ENCODE assay signal across 1 cellular context in genomic region chr6:42451146-42451594, GRCh38.
A peak's percentile ranks its signal among the peaks of the same experiment; 100 is the strongest.
TF ChIP-seq lines count a peak whose summit lies in the region.

No MANE protein-coding gene starts in this region.

TF ChIP-seq in HEK293, 187 proteins besides CTCF, POLR2A, EP300 and RAD21 (continued from another document):
- TF ChIP-seq, protein P1, sequence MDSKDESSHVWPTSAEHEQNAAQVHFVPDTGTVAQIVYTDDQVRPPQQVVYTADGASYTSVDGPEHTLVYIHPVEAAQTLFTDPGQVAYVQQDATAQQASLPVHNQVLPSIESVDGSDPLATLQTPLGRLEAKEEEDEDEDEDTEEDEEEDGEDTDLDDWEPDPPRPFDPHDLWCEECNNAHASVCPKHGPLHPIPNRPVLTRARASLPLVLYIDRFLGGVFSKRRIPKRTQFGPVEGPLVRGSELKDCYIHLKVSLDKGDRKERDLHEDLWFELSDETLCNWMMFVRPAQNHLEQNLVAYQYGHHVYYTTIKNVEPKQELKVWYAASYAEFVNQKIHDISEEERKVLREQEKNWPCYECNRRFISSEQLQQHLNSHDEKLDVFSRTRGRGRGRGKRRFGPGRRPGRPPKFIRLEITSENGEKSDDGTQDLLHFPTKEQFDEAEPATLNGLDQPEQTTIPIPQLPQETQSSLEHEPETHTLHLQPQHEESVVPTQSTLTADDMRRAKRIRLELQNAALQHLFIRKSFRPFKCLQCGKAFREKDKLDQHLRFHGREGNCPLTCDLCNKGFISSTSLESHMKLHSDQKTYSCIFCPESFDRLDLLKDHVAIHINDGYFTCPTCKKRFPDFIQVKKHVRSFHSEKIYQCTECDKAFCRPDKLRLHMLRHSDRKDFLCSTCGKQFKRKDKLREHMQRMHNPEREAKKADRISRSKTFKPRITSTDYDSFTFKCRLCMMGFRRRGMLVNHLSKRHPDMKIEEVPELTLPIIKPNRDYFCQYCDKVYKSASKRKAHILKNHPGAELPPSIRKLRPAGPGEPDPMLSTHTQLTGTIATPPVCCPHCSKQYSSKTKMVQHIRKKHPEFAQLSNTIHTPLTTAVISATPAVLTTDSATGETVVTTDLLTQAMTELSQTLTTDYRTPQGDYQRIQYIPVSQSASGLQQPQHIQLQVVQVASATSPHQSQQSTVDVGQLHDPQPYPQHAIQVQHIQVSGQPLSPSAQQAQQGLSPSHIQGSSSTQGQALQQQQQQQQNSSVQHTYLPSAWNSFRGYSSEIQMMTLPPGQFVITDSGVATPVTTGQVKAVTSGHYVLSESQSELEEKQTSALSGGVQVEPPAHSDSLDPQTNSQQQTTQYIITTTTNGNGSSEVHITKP (tag by site-specific recombination; IDR thresholded peaks at IDR 0.05): peak; percentile 78
- TF ChIP-seq ZNF324 (tag by site-specific recombination; IDR thresholded peaks at IDR 0.05) (peak; percentile 42; the same call in 1 of the 2 replicates), FEZF1 (tag by site-specific recombination; IDR thresholded peaks at IDR 0.05) (no peak), ZNF354C (tag by site-specific recombination; IDR thresholded peaks at IDR 0.05; ENCODE audit: borderline replicate concordance, low read depth) (no peak), ZNF776 (tag by site-specific recombination; IDR thresholded peaks at IDR 0.05; ENCODE audit: borderline replicate concordance) (no peak), ZIC2 (tag by site-specific recombination; IDR thresholded peaks at IDR 0.05) (peak; percentile 80), ZFHX2 (tag by site-specific recombination; conservative IDR thresholded peaks at IDR 0.05) (peak; percentile 84)
